Comparison of ENCODE assay signal across 8 cellular contexts in the genomic region with DNA sequence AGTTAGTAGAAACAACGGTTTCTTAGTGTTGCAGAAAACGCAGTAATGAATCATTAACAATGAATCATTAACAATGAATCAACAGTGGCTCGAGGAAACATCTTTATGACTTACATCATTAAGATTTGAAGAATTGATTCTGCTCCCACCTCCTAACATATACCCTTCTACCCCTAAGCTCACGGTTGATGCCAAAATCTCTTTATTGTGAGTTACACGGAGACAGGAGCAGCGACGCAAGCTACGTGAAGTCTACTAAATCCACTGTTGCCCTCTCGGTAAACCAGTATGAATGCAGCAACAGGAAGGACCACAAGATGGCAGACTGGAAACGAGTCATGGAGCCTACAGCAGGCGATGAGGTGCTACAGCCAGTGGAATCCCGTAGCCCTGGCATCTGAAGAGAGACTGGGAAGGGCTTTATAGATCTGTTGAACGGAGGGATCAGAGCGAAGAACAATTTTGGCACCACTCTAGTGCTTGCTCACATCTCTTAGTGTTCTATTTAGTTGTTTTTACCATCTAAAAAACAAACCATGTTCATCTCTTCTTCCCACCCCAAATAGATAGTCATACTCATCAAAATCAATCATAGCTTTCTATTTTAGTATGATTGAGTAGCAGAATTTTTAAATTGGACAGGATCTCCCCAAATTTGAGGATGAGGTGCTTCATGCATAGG.
DNase-seq lines count a peak whose midpoint lies in the region; ATAC-seq and TF ChIP-seq lines count a peak whose summit lies in the region.

No MANE protein-coding gene starts in this region.

- no TSS peak for BruUV-seq in Panc1 (replicated peaks; lab: Mats Ljungman, UMichigan)

- H3K9me3 ChIP-seq in Panc1 (ENCODE audit: control insufficient read depth, insufficient read depth, low read depth, low read length), result no peaks in the 10 kb centered on the region
- H3K9me3 ChIP-seq in neural progenitor cell (ENCODE audit: low read depth), result no peaks in the 10 kb centered on the region
- no peaks in the 10 kb centered on the region for H3K9me3 ChIP-seq in stomach smooth muscle (ENCODE audit: control insufficient read depth in 2 of 2, low read length in 2 of 2)

- intact Hi-C loops in Panc1 (cut with micrococcal nuclease; ENCODE audit: unreplicated experiment), result loop anchor here (1.0 to 5.0 kb wide), 3 partner anchors 333 to 509 kb away; a partner anchor contains a TSS

- no peaks in the 10 kb centered on the region for H3K27me3 Mint-ChIP-seq in activated T-cell treated with anti-CD3 and anti-CD28 coated beads, Interleukin-2, amount 50 U/mL, for 72 hours (ENCODE audit: low read depth)
- H3K27me3 Mint-ChIP-seq in neural progenitor cell (ENCODE audit: insufficient read depth, low read depth), result no peaks in the 10 kb centered on the region

- peaks cover 0 to 7% of the 10 kb centered on the region in 2 donors for H3K36me3 Mint-ChIP-seq in activated T-cell treated with anti-CD3 and anti-CD28 coated beads, Interleukin-2, amount 50 U/mL, for 72 hours (ENCODE audit: insufficient read depth in 2 of 2)
- H3K36me3 Mint-ChIP-seq in neural progenitor cell, result no peaks in the 10 kb centered on the region

- H3F3A ChIP-seq in neural progenitor cell (ENCODE audit: low read depth), result no peaks in the 10 kb centered on the region

- no peak overlapping the region for H3K27ac ChIP-seq in Panc1 (ENCODE audit: low read length)
- H3K27ac ChIP-seq in neural progenitor cell, result no peak overlapping the region
- H3K27ac ChIP-seq in stomach smooth muscle (ENCODE audit: low read length), result no peak overlapping the region

- peak overlapping the region; percentile 71 for H2AFZ ChIP-seq in neural progenitor cell (replicated peaks)

- H3K4me1 Mint-ChIP-seq in activated T-cell treated with anti-CD3 and anti-CD28 coated beads, Interleukin-2, amount 50 U/mL, for 72 hours (ENCODE audit: low read depth), result peaks cover 27% of the 10 kb centered on the region
- peaks cover 6% of the 10 kb centered on the region for H3K4me1 Mint-ChIP-seq in neural progenitor cell

- H3K4me1 ChIP-seq in Panc1 (ENCODE audit: control insufficient read depth, insufficient read depth, low read length) (peaks cover 2% of the 10 kb centered on the region; the same call in 1 of the 2 replicates), neural progenitor cell (no peaks in the 10 kb centered on the region), stomach smooth muscle (ENCODE audit: control insufficient read depth, insufficient read depth, low read length) (peaks cover 2% of the 10 kb centered on the region)

- no peaks in the 10 kb centered on the region for H4K20me1 ChIP-seq in neural progenitor cell (ENCODE audit: low read depth)

- no peaks in the 10 kb centered on the region for H3K79me2 ChIP-seq in neural progenitor cell (ENCODE audit: low read depth)

- H3K36me3 ChIP-seq in H7 (replicated peaks; ENCODE audit: control insufficient read depth, insufficient read depth, low read length) (no peaks in the 10 kb centered on the region), Panc1 (ENCODE audit: control insufficient read depth, insufficient read depth, low read length) (no peaks in the 10 kb centered on the region), neural progenitor cell (no peaks in the 10 kb centered on the region), stomach smooth muscle (ENCODE audit: control insufficient read depth in 2 of 2, insufficient read depth in 2 of 2, low read length in 2 of 2) (no peaks in the 10 kb centered on the region)

- H3K27me3 ChIP-seq in H7 (ENCODE audit: control insufficient read depth, insufficient read depth, low read length), result no peaks in the 10 kb centered on the region
- H3K27me3 ChIP-seq in Panc1 (ENCODE audit: control insufficient read depth, insufficient read depth, low read length), result peaks cover 5% of the 10 kb centered on the region
- peaks cover 14% of the 10 kb centered on the region for H3K27me3 ChIP-seq in neural progenitor cell
- H3K27me3 ChIP-seq in stomach smooth muscle (ENCODE audit: control insufficient read depth in 1 of 2, insufficient read depth in 2 of 2, low read length in 2 of 2), result no peaks in the 10 kb centered on the region

- H3K9ac ChIP-seq in neural progenitor cell (no peak overlapping the region), stomach smooth muscle (ENCODE audit: low read length in 2 of 2) (peak overlapping the region in 1 of 2 donors; percentile 47)

- DNase-seq in GDM1 (lab: John Stamatoyannopoulos, UW), result peak; percentile 76
- DNase-seq in H7, result peak; percentile 69
- DNase-seq in LHCN-M2 (ENCODE audit: low read depth), result peak; percentile 83
- DNase-seq in Panc1 (ENCODE audit: low read depth, low spot score), result peak; percentile 85
- peak; percentile 71 to 76 for DNase-seq in activated T-cell treated with anti-CD3 and anti-CD28 coated beads, Interleukin-2, amount 50 U/mL, for 72 hours
- peak; percentile 90 for DNase-seq in fibroblast of the aortic adventitia (ENCODE audit: low read depth)
- peak; percentile 89 for DNase-seq in neural progenitor cell (ENCODE audit: low spot score)

- in situ Hi-C loops in Panc1 (cut with HindIII; ENCODE audit: low pct_unique_long_range_greater_than_20kb, low sequenced_read_pairs), result no loop called here

- no peak overlapping the region for H3K4me3 Mint-ChIP-seq in activated T-cell treated with anti-CD3 and anti-CD28 coated beads, Interleukin-2, amount 50 U/mL, for 72 hours
- no peak overlapping the region for H3K4me3 Mint-ChIP-seq in neural progenitor cell

- POLR2A ChIA-PET in Panc1 (lab: Charles Lee), result no interaction called here

- H3K4me3 ChIP-seq in H7 (ENCODE audit: insufficient read depth, low read depth, low read length) (no peak overlapping the region), Panc1 (ENCODE audit: low read depth in 2 of 2, low read length in 2 of 2) (peak overlapping the region; percentile 23 to 45), fibroblast of the aortic adventitia (ENCODE audit: low read depth, low read length) (peak overlapping the region; percentile 57), neural progenitor cell (no peak overlapping the region), stomach smooth muscle (ENCODE audit: low read length in 2 of 2) (peak overlapping the region; percentile 44 to 72)

- peak; percentile 99 for ATAC-seq in Panc1
- peak; percentile 85 to 87 for ATAC-seq in activated T-cell treated with anti-CD3 and anti-CD28 coated beads, Interleukin-2, amount 50 U/mL, for 72 hours (replicated peaks in 1 of 2)

- CTCF ChIA-PET in Panc1 (lab: Charles Lee), result interaction anchor here (1.0 kb wide), 1 partner anchor 442 kb away, joined by 3 read pairs; no protein-coding TSS in a partner anchor

- H3K4me2 ChIP-seq in neural progenitor cell, result peak overlapping the region; percentile 56

- TF ChIP-seq CTCF in Panc1 (IDR thresholded peaks at IDR 0.05) (peak; percentile 90), fibroblast of the aortic adventitia (IDR thresholded peaks at IDR 0.05; ENCODE audit: insufficient read depth, low read length) (peak; percentile 93), neural progenitor cell (IDR thresholded peaks at IDR 0.05) (peak; percentile 86)

- H3K27ac Mint-ChIP-seq in activated T-cell treated with anti-CD3 and anti-CD28 coated beads, Interleukin-2, amount 50 U/mL, for 72 hours, result no peak overlapping the region
- no peak overlapping the region for H3K27ac Mint-ChIP-seq in neural progenitor cell

- H3K9me3 Mint-ChIP-seq in activated T-cell treated with anti-CD3 and anti-CD28 coated beads, Interleukin-2, amount 50 U/mL, for 72 hours, result no peaks in the 10 kb centered on the region
- no peaks in the 10 kb centered on the region for H3K9me3 Mint-ChIP-seq in neural progenitor cell

Comparison
In these comparisons a context has a peak if more than half of its experiments do, and no peak if none do; other contexts are left out.
1. H3K4me3 ChIP-seq: peak in Panc1 (2 of 2), fibroblast of the aortic adventitia (single experiment) and stomach smooth muscle (2 of 2); none in H7 (single experiment) and neural progenitor cell (single experiment).
2. Peak in every context shown above with its lines, with median percentiles within 50 percentile points of each other: DNase-seq and CTCF ChIP-seq.